ENCODE assay signal across 38 cellular contexts in the genomic region with DNA sequence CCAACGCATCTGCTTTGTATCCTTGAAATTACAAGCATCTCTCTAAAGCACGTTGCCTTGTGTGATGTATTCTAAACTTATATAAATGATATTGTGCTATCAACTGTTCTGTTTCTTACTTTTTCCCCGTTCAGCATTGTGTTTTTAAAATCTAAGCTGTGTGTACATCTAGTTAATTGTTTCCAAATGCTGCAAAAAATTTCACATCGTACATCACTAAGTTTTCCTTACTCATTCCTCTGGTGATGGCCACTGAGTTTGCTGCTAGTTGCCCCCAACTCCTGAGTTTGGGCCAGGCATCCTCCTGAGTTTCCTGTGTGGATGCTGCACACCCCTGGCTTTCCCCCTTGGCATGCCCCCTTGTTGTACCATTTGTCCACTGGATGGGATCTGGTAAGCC.
"Had no signal": no experiment of that assay in that cellular context is flagged by ENCODE, and none has a peak within 500 bp of the region (broad histone marks: within the 10 kb centered on the region; RNA-seq: fewer than 3 reads in every experiment).

No MANE protein-coding gene starts in this region.

- H3K27ac ChIP-seq: adrenal gland, ascending aorta, body of pancreas, brain microvascular endothelial cell, breast epithelium, cardiac muscle cell had no signal

- H3K27me3 Mint-ChIP-seq: activated naive CD4-positive, alpha-beta T cell treated with anti-CD3 and anti-CD28 coated beads, Interleukin-2, amount 50 U/mL, for 24 hours; activated naive CD8-positive, alpha-beta T cell; activated naive CD8-positive, alpha-beta T cell treated with anti-CD3 and anti-CD28 coated beads for 36 hours; activated naive CD8-positive, alpha-beta T cell treated with anti-CD3 and anti-CD28 coated beads, Interleukin-2, amount 10 ng/mL, durations not matched to agents 7 days and 5 days; activated naive CD8-positive, alpha-beta T cell treated with anti-CD3 and anti-CD28 coated beads, Interleukin-2, amount 50 U/mL, for 24 hours; activated T-cell treated with anti-CD3 and anti-CD28 coated beads, Interleukin-2, amount 50 U/mL, for 24 hours; central memory CD8-positive, alpha-beta T cell had no signal

- H3K27ac Mint-ChIP-seq: activated naive CD4-positive, alpha-beta T cell treated with anti-CD3 and anti-CD28 coated beads for 36 hours; activated naive CD4-positive, alpha-beta T cell treated with anti-CD3 and anti-CD28 coated beads, Interleukin-2, amount 10 ng/mL, durations not matched to agents 7 days and 5 days; activated naive CD4-positive, alpha-beta T cell treated with anti-CD3 and anti-CD28 coated beads, Interleukin-2, amount 50 U/mL, for 24 hours; activated naive CD4-positive, alpha-beta T cell treated with anti-CD3 and anti-CD28 coated beads, Interleukin-2, amount 50 U/mL, for 72 hours; activated naive CD8-positive, alpha-beta T cell; activated naive CD8-positive, alpha-beta T cell treated with anti-CD3 and anti-CD28 coated beads for 36 hours; activated naive CD8-positive, alpha-beta T cell treated with anti-CD3 and anti-CD28 coated beads, Interleukin-2, amount 10 ng/mL, durations not matched to agents 7 days and 5 days; activated naive CD8-positive, alpha-beta T cell treated with anti-CD3 and anti-CD28 coated beads, Interleukin-2, amount 50 U/mL, for 24 hours; activated T-cell treated with anti-CD3 and anti-CD28 coated beads, Interleukin-2, amount 50 U/mL, for 24 hours; activated T-cell treated with anti-CD3 and anti-CD28 coated beads, Interleukin-2, amount 50 U/mL, for 72 hours; activated T-helper 1 cell treated with anti-CD3 and anti-CD28 coated beads, Interleukin-12 subunit alpha, Interleukin-12 subunit beta, Interleukin-2, Interleukin-4 antibody, amounts not matched to agents 30 ng/mL and 10 ng/mL and 1 ng/mL, durations not matched to agents 14 hours and 24 hours and 36 hours; activated T-helper 17 cell treated with anti-CD3 and anti-CD28 coated beads, Interleukin-2, amount 50 U/mL, for 72 hours; activated T-helper 2 cell treated with anti-CD3 and anti-CD28 coated beads, Interferon-gamma antibody, Interleukin-2, Interleukin-4, amounts not matched to agents 10 μg/mL and 5 μg/mL and 100 μg/mL, durations not matched to agents 14 hours and 24 hours and 36 hours; brain had no signal

- H3K4me3 ChIP-seq: adrenal gland, ascending aorta, body of pancreas, breast epithelium, cardiac muscle cell had no signal

- DNase-seq: activated effector memory CD4-positive, alpha-beta T cell treated with anti-CD3 and anti-CD28 coated beads, Interleukin-2, amount 50 U/mL, for 16 hours; activated effector memory CD4-positive, alpha-beta T cell treated with Interleukin-2 at 50 U/mL for 16 hours; activated gamma-delta T cell; activated gamma-delta T cell treated with Interleukin-2 at 50 U/mL for 16 hours; activated naive CD4-positive, alpha-beta T cell; activated naive CD4-positive, alpha-beta T cell treated with anti-CD3 and anti-CD28 coated beads for 36 hours; activated naive CD4-positive, alpha-beta T cell treated with anti-CD3 and anti-CD28 coated beads, Interleukin-2, amount 10 ng/mL, durations not matched to agents 7 days and 5 days; activated naive CD4-positive, alpha-beta T cell treated with anti-CD3 and anti-CD28 coated beads, Interleukin-2, amount 50 U/mL, for 16 hours; activated naive CD4-positive, alpha-beta T cell treated with Interleukin-2 at 50 U/mL for 16 hours; activated naive CD8-positive, alpha-beta T cell treated with anti-CD3 and anti-CD28 coated beads for 36 hours; activated naive CD8-positive, alpha-beta T cell treated with anti-CD3 and anti-CD28 coated beads, Interleukin-2, amount 10 ng/mL, durations not matched to agents 7 days and 5 days; activated naive CD8-positive, alpha-beta T cell treated with anti-CD3 and anti-CD28 coated beads, Interleukin-2, amount 50 U/mL, for 24 hours; activated T-cell treated with anti-CD3 and anti-CD28 coated beads, Interleukin-2, amount 50 U/mL, for 1 hour; activated T-cell treated with anti-CD3 and anti-CD28 coated beads, Interleukin-2, amount 50 U/mL, for 24 hours; activated T-cell treated with anti-CD3 and anti-CD28 coated beads, Interleukin-2, amount 50 U/mL, for 4 hours; activated T-cell treated with anti-CD3 and anti-CD28 coated beads, Interleukin-2, amount 50 U/mL, for 48 hours; activated T-cell treated with anti-CD3 and anti-CD28 coated beads, Interleukin-2, amount 50 U/mL, for 72 hours; adrenal gland; amniotic stem cell; amygdala; anterior cingulate cortex; aorta; brain microvascular endothelial cell; caudate nucleus; central memory CD4-positive, alpha-beta T cell; cerebellar nuclear complex had no signal

- H3K27me3 ChIP-seq: adrenal gland, ascending aorta, body of pancreas, brain microvascular endothelial cell, breast epithelium, cardiac muscle cell had no signal

- H3K36me3 Mint-ChIP-seq: activated naive CD4-positive, alpha-beta T cell treated with anti-CD3 and anti-CD28 coated beads, Interleukin-2, amount 10 ng/mL, durations not matched to agents 7 days and 5 days; activated naive CD4-positive, alpha-beta T cell treated with anti-CD3 and anti-CD28 coated beads, Interleukin-2, amount 50 U/mL, for 24 hours; activated naive CD4-positive, alpha-beta T cell treated with anti-CD3 and anti-CD28 coated beads, Interleukin-2, amount 50 U/mL, for 72 hours; activated naive CD8-positive, alpha-beta T cell; activated naive CD8-positive, alpha-beta T cell treated with anti-CD3 and anti-CD28 coated beads for 36 hours; activated naive CD8-positive, alpha-beta T cell treated with anti-CD3 and anti-CD28 coated beads, Interleukin-2, amount 10 ng/mL, durations not matched to agents 7 days and 5 days; brain had no signal

- H3K4me3 Mint-ChIP-seq: activated naive CD4-positive, alpha-beta T cell treated with anti-CD3 and anti-CD28 coated beads for 36 hours; activated naive CD4-positive, alpha-beta T cell treated with anti-CD3 and anti-CD28 coated beads, Interleukin-2, amount 10 ng/mL, durations not matched to agents 7 days and 5 days; activated naive CD4-positive, alpha-beta T cell treated with anti-CD3 and anti-CD28 coated beads, Interleukin-2, amount 50 U/mL, for 24 hours; activated naive CD8-positive, alpha-beta T cell; activated naive CD8-positive, alpha-beta T cell treated with anti-CD3 and anti-CD28 coated beads for 36 hours; activated naive CD8-positive, alpha-beta T cell treated with anti-CD3 and anti-CD28 coated beads, Interleukin-2, amount 10 ng/mL, durations not matched to agents 7 days and 5 days; activated naive CD8-positive, alpha-beta T cell treated with anti-CD3 and anti-CD28 coated beads, Interleukin-2, amount 50 U/mL, for 24 hours; activated T-cell treated with anti-CD3 and anti-CD28 coated beads, Interleukin-2, amount 50 U/mL, for 24 hours; activated T-cell treated with anti-CD3 and anti-CD28 coated beads, Interleukin-2, amount 50 U/mL, for 4 hours; activated T-cell treated with anti-CD3 and anti-CD28 coated beads, Interleukin-2, amount 50 U/mL, for 72 hours; activated T-helper 1 cell treated with anti-CD3 and anti-CD28 coated beads, Interleukin-12 subunit alpha, Interleukin-12 subunit beta, Interleukin-2, Interleukin-4 antibody, amounts not matched to agents 30 ng/mL and 10 ng/mL and 1 ng/mL, durations not matched to agents 14 hours and 24 hours and 36 hours; activated T-helper 17 cell treated with anti-CD3 and anti-CD28 coated beads, Interleukin-2, amount 50 U/mL, for 72 hours; brain; central memory CD8-positive, alpha-beta T cell had no signal

- H3K9me3 Mint-ChIP-seq: activated naive CD4-positive, alpha-beta T cell treated with anti-CD3 and anti-CD28 coated beads for 36 hours; activated naive CD4-positive, alpha-beta T cell treated with anti-CD3 and anti-CD28 coated beads, Interleukin-2, amount 10 ng/mL, durations not matched to agents 7 days and 5 days; activated naive CD4-positive, alpha-beta T cell treated with anti-CD3 and anti-CD28 coated beads, Interleukin-2, amount 50 U/mL, for 24 hours; activated naive CD4-positive, alpha-beta T cell treated with anti-CD3 and anti-CD28 coated beads, Interleukin-2, amount 50 U/mL, for 72 hours; activated naive CD8-positive, alpha-beta T cell treated with anti-CD3 and anti-CD28 coated beads for 36 hours; activated naive CD8-positive, alpha-beta T cell treated with anti-CD3 and anti-CD28 coated beads, Interleukin-2, amount 10 ng/mL, durations not matched to agents 7 days and 5 days; activated naive CD8-positive, alpha-beta T cell treated with anti-CD3 and anti-CD28 coated beads, Interleukin-2, amount 50 U/mL, for 24 hours; activated T-cell treated with anti-CD3 and anti-CD28 coated beads, Interleukin-2, amount 50 U/mL, for 24 hours; activated T-cell treated with anti-CD3 and anti-CD28 coated beads, Interleukin-2, amount 50 U/mL, for 4 hours; activated T-cell treated with anti-CD3 and anti-CD28 coated beads, Interleukin-2, amount 50 U/mL, for 72 hours; activated T-helper 1 cell treated with anti-CD3 and anti-CD28 coated beads, Interleukin-12 subunit alpha, Interleukin-12 subunit beta, Interleukin-2, Interleukin-4 antibody, amounts not matched to agents 30 ng/mL and 10 ng/mL and 1 ng/mL, durations not matched to agents 14 hours and 24 hours and 36 hours; activated T-helper 17 cell treated with anti-CD3 and anti-CD28 coated beads, Interleukin-2, amount 50 U/mL, for 72 hours; activated T-helper 2 cell treated with anti-CD3 and anti-CD28 coated beads, Interferon-gamma antibody, Interleukin-2, Interleukin-4, amounts not matched to agents 10 μg/mL and 5 μg/mL and 100 μg/mL, durations not matched to agents 14 hours and 24 hours and 36 hours; central memory CD8-positive, alpha-beta T cell had no signal

- H3K4me1 Mint-ChIP-seq: activated naive CD4-positive, alpha-beta T cell treated with anti-CD3 and anti-CD28 coated beads, Interleukin-2, amount 10 ng/mL, durations not matched to agents 7 days and 5 days; activated naive CD4-positive, alpha-beta T cell treated with anti-CD3 and anti-CD28 coated beads, Interleukin-2, amount 50 U/mL, for 24 hours; activated naive CD8-positive, alpha-beta T cell treated with anti-CD3 and anti-CD28 coated beads for 36 hours; activated naive CD8-positive, alpha-beta T cell treated with anti-CD3 and anti-CD28 coated beads, Interleukin-2, amount 10 ng/mL, durations not matched to agents 7 days and 5 days; activated naive CD8-positive, alpha-beta T cell treated with anti-CD3 and anti-CD28 coated beads, Interleukin-2, amount 50 U/mL, for 24 hours; activated T-helper 17 cell treated with anti-CD3 and anti-CD28 coated beads, Interleukin-2, amount 50 U/mL, for 72 hours; central memory CD8-positive, alpha-beta T cell had no signal
